In genomic region chr1:186178426-186179043, GRCh38 we compare ENCODE assay signal across 15 cellular contexts.
A peak's percentile ranks its signal among the peaks of the same experiment; 100 is the strongest.
DNase-seq lines count a peak whose midpoint lies in the region; ATAC-seq and TF ChIP-seq lines count a peak whose summit lies in the region.
"Had no signal": no experiment of that assay in that cellular context is flagged by ENCODE, and none has a peak within 500 bp of the region (broad histone marks: within the 10 kb centered on the region; RNA-seq: fewer than 3 reads in every experiment).

No MANE protein-coding gene starts in this region.

- peak overlapping the region in 1 of 2 experiments; percentile 25; a peak in 3 of 4 replicates for H3K4me3 ChIP-seq in SK-N-SH (ENCODE audit: low read depth in 2 of 2, low read length in 1 of 2)
- peak overlapping the region; percentile 55 for H3K4me3 ChIP-seq in skeletal muscle satellite cell (ENCODE audit: low read length)
- H3K4me3 ChIP-seq: coronary artery, GM23338, skin epidermis had no signal

- peak in 2 of 3 experiments; percentile 28 to 59 for DNase-seq in NCI-H1417 (lab: John Stamatoyannopoulos, UW)
- no peak for DNase-seq in NCI-H1417 treated with DMSO at 0.1 percent for 48 hours (lab: John Stamatoyannopoulos, UW)
- DNase-seq in SK-N-SH, result no peak
- no peak for DNase-seq in sciatic nerve (ENCODE audit: low spot score)
- DNase-seq in OCI-M2 (lab: John Stamatoyannopoulos, UW; ENCODE audit: unreplicated experiment), result no peak
- DNase-seq in cerebellar nuclear complex (lab: John Stamatoyannopoulos, UW), result no peak
- DNase-seq: activated CD4-positive, alpha-beta T cell treated with anti-CD3 and anti-CD28 coated beads, Interleukin-2, amount 50 U/mL, for 1 hour; activated T-cell treated with anti-CD3 and anti-CD28 coated beads, Interleukin-2, amount 50 U/mL, for 4 hours; amniotic stem cell; NCI-H2227 treated with DMSO at 0.1 percent for 48 hours had no signal

- H4K20me1 ChIP-seq in SK-N-SH (ENCODE audit: insufficient read depth), result no peaks in the 10 kb centered on the region

- H3F3A ChIP-seq in SK-N-SH (replicated peaks; ENCODE audit: insufficient read depth), result peaks cover 14% of the 10 kb centered on the region

- POLR2A ChIA-PET in SK-N-SH (lab: Yijun Ruan, JAX), result no interaction called here

- CTCF ChIA-PET in SK-N-SH (lab: Yijun Ruan, JAX), result interaction anchor here (0.6 kb wide), 1 partner anchor 310 kb away, joined by 3 read pairs; no protein-coding TSS in a partner anchor

- H3K9ac ChIP-seq in SK-N-SH (peak overlapping the region; percentile 35; the same call in 1 of the 2 replicates), skeletal muscle satellite cell (ENCODE audit: low read depth, low read length) (peak overlapping the region; percentile 36)

- peak overlapping the region; percentile 3 to 22; a peak in 2 of 4 replicates for H3K27ac ChIP-seq in SK-N-SH (ENCODE audit: low read depth in 2 of 2, low read length in 1 of 2)
- H3K27ac ChIP-seq: coronary artery had no signal

- no peaks in the 10 kb centered on the region for H3K79me2 ChIP-seq in SK-N-SH (ENCODE audit: insufficient read depth)

- 54% methylated on average over 5 of the region's 5 CpGs for WGBS in SK-N-SH (ENCODE audit: low lambda C conversion rate)

- no peak for TF ChIP-seq EP300 in SK-N-SH (IDR thresholded peaks at IDR 0.05; ENCODE audit: borderline replicate concordance in 1 of 2, low read depth in 1 of 2, low read length in 1 of 2)

- peaks cover 4 to 7% of the 10 kb centered on the region in 2 experiments for H3K36me3 ChIP-seq in SK-N-SH (replicated peaks in 1 of 2; ENCODE audit: control insufficient read depth in 1 of 2, insufficient read depth in 2 of 2, low read length in 1 of 2)
- H3K36me3 ChIP-seq in skeletal muscle satellite cell (ENCODE audit: insufficient read depth, low read length), result no peaks in the 10 kb centered on the region

- intact Hi-C loops in sciatic nerve (cut with DNase I), result no loop called here

- H2AFZ ChIP-seq in SK-N-SH (ENCODE audit: low read depth), result peak overlapping the region; percentile 82; the same call in 1 of the 2 replicates
- H2AFZ ChIP-seq: GM23338 had no signal

- ATAC-seq in HG03432 (IDR thresholded peaks at IDR 0.05; ENCODE audit: unreplicated experiment) (peak; percentile 66), sciatic nerve (no peak)
- ATAC-seq: activated T-cell treated with anti-CD3 and anti-CD28 coated beads, Interleukin-2, amount 50 U/mL, for 4 hours; GM23338 had no signal

- H3K4me1 ChIP-seq in SK-N-SH (ENCODE audit: control insufficient read depth in 1 of 2, insufficient read depth in 2 of 2, low read depth in 1 of 2, low read length in 1 of 2) (peaks cover 5 to 15% of the 10 kb centered on the region in 2 experiments; a peak in 3 of 4 replicates), skeletal muscle satellite cell (ENCODE audit: control insufficient read depth, insufficient read depth, low read length) (peaks cover 18% of the 10 kb centered on the region)

- H3K27me3 ChIP-seq in SK-N-SH (ENCODE audit: insufficient read depth) (no peaks in the 10 kb centered on the region), skeletal muscle satellite cell (ENCODE audit: control insufficient read depth, insufficient read depth, low read length) (no peaks in the 10 kb centered on the region)

- peak overlapping the region; percentile 61 for H3K4me2 ChIP-seq in SK-N-SH
- peak overlapping the region; percentile 76 for H3K4me2 ChIP-seq in skeletal muscle satellite cell (ENCODE audit: low read length)
- H3K4me2 ChIP-seq: GM23338 had no signal

- no peak for TF ChIP-seq RAD21 in SK-N-SH (IDR thresholded peaks at IDR 0.05; ENCODE audit: low read length)

- H3K9me3 ChIP-seq in SK-N-SH (no peaks in the 10 kb centered on the region), skeletal muscle satellite cell (replicated peaks; ENCODE audit: low read length) (no peaks in the 10 kb centered on the region)

- TF ChIP-seq CTCF in SK-N-SH (IDR thresholded peaks at IDR 0.05), result no peak

- H3K9me2 ChIP-seq in SK-N-SH, result no peaks in the 10 kb centered on the region

TF ChIP-seq in SK-N-SH, 30 proteins besides CTCF, POLR2A, EP300 and RAD21:
- TF ChIP-seq REST (IDR thresholded peaks at IDR 0.05; ENCODE audit: low read depth, low read length), result no peak
- no peak for TF ChIP-seq GATA2 (CRISPR knock-in tag; IDR thresholded peaks at IDR 0.05)
- TF ChIP-seq FOXJ3 (CRISPR knock-in tag; IDR thresholded peaks at IDR 0.05), result no peak
- TF ChIP-seq ELF1 (IDR thresholded peaks at IDR 0.05), result no peak
- no peak for TF ChIP-seq GABPA (IDR thresholded peaks at IDR 0.05; ENCODE audit: low read depth)
- TF ChIP-seq POLR2AphosphoS5 (IDR thresholded peaks at IDR 0.05; ENCODE audit: low read depth, low read length), result no peak
- no peak for TF ChIP-seq TEAD4 (IDR thresholded peaks at IDR 0.05; ENCODE audit: borderline replicate concordance, insufficient read depth)
- TF ChIP-seq TCF12 (IDR thresholded peaks at IDR 0.05), result no peak
- no peak for TF ChIP-seq ZBTB33 (IDR thresholded peaks at IDR 0.05; ENCODE audit: borderline replicate concordance, low read depth)
- TF ChIP-seq SIN3A (IDR thresholded peaks at IDR 0.05; ENCODE audit: borderline replicate concordance, low read depth, low read length), result no peak
- TF ChIP-seq MXI1 (IDR thresholded peaks at IDR 0.05; ENCODE audit: low read depth, low read length), result no peak
- TF ChIP-seq JUND (IDR thresholded peaks at IDR 0.05), result no peak
- TF ChIP-seq RXRA (IDR thresholded peaks at IDR 0.05; ENCODE audit: borderline replicate concordance, low read depth), result no peak

Comparison
In these comparisons a context has a peak if more than half of its experiments do, and no peak if none do; other contexts are left out.
1. DNase-seq: peak in NCI-H1417 (2 of 3); none in NCI-H1417 treated with DMSO at 0.1 percent for 48 hours (single experiment), SK-N-SH (single experiment), sciatic nerve (single experiment), OCI-M2 (single experiment) and cerebellar nuclear complex (0 of 2).